Comparison of ENCODE assay signal across 18 cellular contexts in the genomic region with DNA sequence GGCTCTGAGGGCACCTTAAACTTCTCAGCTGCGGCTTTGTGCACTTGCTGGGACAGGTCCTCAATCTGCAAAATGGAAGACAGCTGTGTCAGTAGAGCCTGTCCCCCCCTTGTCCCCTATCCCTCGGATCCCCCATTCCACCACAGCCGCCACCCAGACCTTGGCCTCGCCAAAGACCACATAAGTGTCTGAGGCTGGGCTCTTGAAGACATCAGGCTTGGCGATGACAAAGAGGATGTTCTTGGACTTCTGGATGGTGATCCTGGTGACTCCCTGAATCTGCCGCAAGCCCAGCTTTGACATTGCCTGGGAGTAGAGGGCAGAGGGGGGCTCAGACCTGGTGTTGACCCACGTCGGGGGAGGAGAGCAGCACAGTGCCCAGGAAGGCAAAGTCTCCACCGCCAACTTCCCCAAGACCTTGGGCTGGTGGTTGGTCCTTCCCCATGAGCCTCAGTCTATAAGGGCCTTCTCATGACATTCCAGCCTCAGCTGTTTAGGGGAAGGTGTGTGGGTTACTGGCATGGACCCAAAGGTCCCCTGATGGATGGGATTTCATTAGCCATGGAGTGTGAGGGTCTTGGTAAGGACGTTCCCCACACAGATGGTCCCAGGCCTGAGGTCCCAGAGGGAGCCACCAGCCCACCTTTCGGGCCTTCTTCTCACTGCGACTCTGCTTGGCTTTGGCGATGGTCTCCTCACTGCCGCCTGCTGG. TPM values are rescaled to one million over a fixed set of nuclear protein-coding genes. Genes with fewer than 3 reads are reported as not detected.
DNase-seq lines count a peak whose midpoint lies in the region; ATAC-seq and TF ChIP-seq lines count a peak whose summit lies in the region.
"Had no signal": no experiment of that assay in that cellular context is flagged by ENCODE, and none has a peak within 500 bp of the region (broad histone marks: within the 10 kb centered on the region; RNA-seq: fewer than 3 reads in every experiment).

No MANE protein-coding gene starts in this region.

- no peaks in the 10 kb centered on the region for H3K9me3 ChIP-seq in CD4-positive, alpha-beta T cell (ENCODE audit: control insufficient read depth, low read length)
- no peaks in the 10 kb centered on the region for H3K9me3 ChIP-seq in CD8-positive, alpha-beta memory T cell (ENCODE audit: low read length)
- no peaks in the 10 kb centered on the region for H3K9me3 ChIP-seq in gastrocnemius medialis
- no peaks in the 10 kb centered on the region for H3K9me3 ChIP-seq in neural progenitor cell (ENCODE audit: low read depth)
- H3K9me3 ChIP-seq: ovary had no signal

- H3K36me3 ChIP-seq in CD8-positive, alpha-beta memory T cell (ENCODE audit: insufficient read depth, low read length), result peaks cover 5% of the 10 kb centered on the region
- peaks cover 0 to 14% of the 10 kb centered on the region in 2 donors for H3K36me3 ChIP-seq in gastrocnemius medialis
- no peaks in the 10 kb centered on the region for H3K36me3 ChIP-seq in neural progenitor cell
- H3K36me3 ChIP-seq: ovary had no signal

- no peak overlapping the region for H3K4me2 ChIP-seq in neural progenitor cell

- H3K27me3 ChIP-seq in CD4-positive, alpha-beta T cell (ENCODE audit: control insufficient read depth, insufficient read depth, low read length), result no peaks in the 10 kb centered on the region
- no peaks in the 10 kb centered on the region for H3K27me3 ChIP-seq in CD8-positive, alpha-beta memory T cell (ENCODE audit: insufficient read depth, low read length, poor library complexity, severe bottlenecking)
- H3K27me3 ChIP-seq in gastrocnemius medialis (no peaks in the 10 kb centered on the region), neural progenitor cell (no peaks in the 10 kb centered on the region)
- H3K27me3 ChIP-seq: ovary had no signal

- no peak overlapping the region for H3K27ac ChIP-seq in CD4-positive, alpha-beta T cell (ENCODE audit: low read depth, low read length)
- H3K27ac ChIP-seq in CD8-positive, alpha-beta memory T cell (ENCODE audit: low read depth, low read length), result no peak overlapping the region
- no peak overlapping the region for H3K27ac ChIP-seq in gastrocnemius medialis
- no peak overlapping the region for H3K27ac ChIP-seq in neural progenitor cell
- H3K27ac ChIP-seq: ovary had no signal

- intact Hi-C loops in CD4-positive, alpha-beta T cell (cut with DNase I, micrococcal nuclease), result loop anchor here (1.0 to 2.0 kb wide), 2 partner anchors 54 to 55 kb away; no protein-coding TSS in a partner anchor
- intact Hi-C loops in gastrocnemius medialis (cut with DNase I; ENCODE audit: low total_unique reads), result no loop called here

- in situ Hi-C loops in gastrocnemius medialis (cut with MboI; ENCODE audit: low sequenced_read_pairs in 4 of 4), result no loop called here

- no peaks in the 10 kb centered on the region for H3K27me3 Mint-ChIP-seq in CD4-positive, alpha-beta T cell
- H3K27me3 Mint-ChIP-seq in CD8-positive, alpha-beta memory T cell, result no peaks in the 10 kb centered on the region
- no peaks in the 10 kb centered on the region for H3K27me3 Mint-ChIP-seq in activated CD8-positive, alpha-beta T cell treated with anti-CD3 and anti-CD28 coated beads, Interleukin-2, amount 10 ng/mL, durations not matched to agents 7 days and 5 days (ENCODE audit: low read depth)
- H3K27me3 Mint-ChIP-seq in naive thymus-derived CD8-positive, alpha-beta T cell, result no peaks in the 10 kb centered on the region
- peaks cover 6% of the 10 kb centered on the region for H3K27me3 Mint-ChIP-seq in neural progenitor cell (ENCODE audit: insufficient read depth, low read depth)
- H3K27me3 Mint-ChIP-seq: activated naive CD8-positive, alpha-beta T cell treated with anti-CD3 and anti-CD28 coated beads, Interleukin-2, amount 50 U/mL, for 24 hours had no signal

- H3K27ac Mint-ChIP-seq in CD4-positive, alpha-beta T cell, result peak overlapping the region; percentile 63
- peak overlapping the region in 5 of 8 donors; percentile 45 to 90 (median 57) for H3K27ac Mint-ChIP-seq in CD8-positive, alpha-beta memory T cell
- peak overlapping the region; percentile 57 for H3K27ac Mint-ChIP-seq in activated CD8-positive, alpha-beta T cell treated with anti-CD3 and anti-CD28 coated beads, Interleukin-2, amount 10 ng/mL, durations not matched to agents 7 days and 5 days
- peak overlapping the region in 8 of 10 donors; percentile 29 to 89 (median 60) for H3K27ac Mint-ChIP-seq in naive thymus-derived CD8-positive, alpha-beta T cell
- H3K27ac Mint-ChIP-seq in neural progenitor cell, result no peak overlapping the region
- H3K27ac Mint-ChIP-seq: activated naive CD8-positive, alpha-beta T cell treated with anti-CD3 and anti-CD28 coated beads, Interleukin-2, amount 50 U/mL, for 24 hours had no signal

- H3K4me3 ChIP-seq in CD8-positive, alpha-beta memory T cell (ENCODE audit: low read length), result no peak overlapping the region
- H3K4me3 ChIP-seq in gastrocnemius medialis (no peak overlapping the region), neural progenitor cell (no peak overlapping the region)
- H3K4me3 ChIP-seq: ovary had no signal

- POLR2A ChIA-PET in CD4-positive, alpha-beta T cell (lab: Charles Lee), result interaction anchor here (1.1 to 1.6 kb wide), 2 partner anchors 54 to 119 kb away, joined by 3 to 5 read pairs; no protein-coding TSS in a partner anchor
- POLR2A ChIA-PET in CD8-positive, alpha-beta memory T cell (lab: Charles Lee), result no interaction called here
- POLR2A ChIA-PET in activated CD8-positive, alpha-beta T cell treated with anti-CD3 and anti-CD28 coated beads, Interleukin-2, amount 10 ng/mL, durations not matched to agents 7 days and 5 days (lab: Charles Lee), result interaction anchor here (0.6 to 1.2 kb wide), 4 partner anchors 10 to 107 kb away, joined by 3 to 4 read pairs (median 4); partner anchors contain the start of gene TBRG4
- POLR2A ChIA-PET in naive thymus-derived CD8-positive, alpha-beta T cell (lab: Charles Lee), result interaction anchor here (0.9 to 2.5 kb wide), 7 partner anchors 8 to 195 kb away, joined by 3 to 13 read pairs (median 4); partner anchors contain the start of genes MYO1G, NACAD, PURB and TBRG4

- H3F3A ChIP-seq in neural progenitor cell (ENCODE audit: low read depth), result no peaks in the 10 kb centered on the region

- H3K9me3 Mint-ChIP-seq in CD4-positive, alpha-beta T cell, result no peaks in the 10 kb centered on the region
- H3K9me3 Mint-ChIP-seq in CD8-positive, alpha-beta memory T cell, result no peaks in the 10 kb centered on the region
- no peaks in the 10 kb centered on the region for H3K9me3 Mint-ChIP-seq in activated CD8-positive, alpha-beta T cell treated with anti-CD3 and anti-CD28 coated beads, Interleukin-2, amount 10 ng/mL, durations not matched to agents 7 days and 5 days (ENCODE audit: insufficient read depth)
- H3K9me3 Mint-ChIP-seq in naive thymus-derived CD8-positive, alpha-beta T cell, result no peaks in the 10 kb centered on the region
- H3K9me3 Mint-ChIP-seq in neural progenitor cell, result no peaks in the 10 kb centered on the region
- H3K9me3 Mint-ChIP-seq: activated naive CD8-positive, alpha-beta T cell treated with anti-CD3 and anti-CD28 coated beads, Interleukin-2, amount 50 U/mL, for 24 hours had no signal

- no peak for ATAC-seq in CD4-positive, alpha-beta T cell (ENCODE audit: poor library complexity)
- ATAC-seq in activated CD8-positive, alpha-beta T cell treated with anti-CD3 and anti-CD28 coated beads, Interleukin-2, amount 10 ng/mL, durations not matched to agents 7 days and 5 days, result peak; percentile 45
- ATAC-seq in naive thymus-derived CD8-positive, alpha-beta T cell, result peak in 1 of 2 donors; percentile 5
- ATAC-seq in gastrocnemius medialis, result no peak

- H2AFZ ChIP-seq in neural progenitor cell (replicated peaks), result no peak overlapping the region

- H3K36me3 Mint-ChIP-seq in CD4-positive, alpha-beta T cell (ENCODE audit: low read depth), result peaks cover 13% of the 10 kb centered on the region
- H3K36me3 Mint-ChIP-seq in CD8-positive, alpha-beta memory T cell, result peaks cover 0 to 16% (median 0%) of the 10 kb centered on the region in 3 donors
- H3K36me3 Mint-ChIP-seq in activated CD8-positive, alpha-beta T cell treated with anti-CD3 and anti-CD28 coated beads, Interleukin-2, amount 10 ng/mL, durations not matched to agents 7 days and 5 days (ENCODE audit: low read depth), result peaks cover 8% of the 10 kb centered on the region
- H3K36me3 Mint-ChIP-seq in naive thymus-derived CD8-positive, alpha-beta T cell, result peaks cover 0 to 15% (median 2%) of the 10 kb centered on the region in 3 donors
- peaks cover 4% of the 10 kb centered on the region for H3K36me3 Mint-ChIP-seq in neural progenitor cell

- no peaks in the 10 kb centered on the region for H4K20me1 ChIP-seq in neural progenitor cell (ENCODE audit: low read depth)

- H3K4me1 Mint-ChIP-seq in CD4-positive, alpha-beta T cell (ENCODE audit: low read depth), result no peaks in the 10 kb centered on the region
- H3K4me1 Mint-ChIP-seq in CD8-positive, alpha-beta memory T cell, result peaks cover 0 to 15% (median 2%) of the 10 kb centered on the region in 3 donors
- peaks cover 5% of the 10 kb centered on the region for H3K4me1 Mint-ChIP-seq in activated CD8-positive, alpha-beta T cell treated with anti-CD3 and anti-CD28 coated beads, Interleukin-2, amount 10 ng/mL, durations not matched to agents 7 days and 5 days (ENCODE audit: low read depth)
- peaks cover 2 to 31% (median 15%) of the 10 kb centered on the region in 4 donors for H3K4me1 Mint-ChIP-seq in naive thymus-derived CD8-positive, alpha-beta T cell
- H3K4me1 Mint-ChIP-seq in neural progenitor cell, result peaks cover 8% of the 10 kb centered on the region
- H3K4me1 Mint-ChIP-seq: activated naive CD8-positive, alpha-beta T cell treated with anti-CD3 and anti-CD28 coated beads, Interleukin-2, amount 50 U/mL, for 24 hours had no signal

- CTCF ChIA-PET in CD4-positive, alpha-beta T cell (lab: Charles Lee), result interaction anchor here (1.4 kb wide), 2 partner anchors 29 to 55 kb away, joined by 5 read pairs; no protein-coding TSS in a partner anchor
- CTCF ChIA-PET in CD8-positive, alpha-beta memory T cell (lab: Charles Lee), result interaction anchor here (1.0 to 1.6 kb wide), 3 partner anchors 42 to 237 kb away, joined by 3 to 5 read pairs (median 3); no protein-coding TSS in a partner anchor
- CTCF ChIA-PET in activated CD8-positive, alpha-beta T cell treated with anti-CD3 and anti-CD28 coated beads, Interleukin-2, amount 10 ng/mL, durations not matched to agents 7 days and 5 days (lab: Charles Lee), result interaction anchor here (2.6 kb wide), 1 partner anchor 55 kb away, joined by 16 read pairs; no protein-coding TSS in a partner anchor

- no peaks in the 10 kb centered on the region for H3K79me2 ChIP-seq in neural progenitor cell (ENCODE audit: low read depth)

- no peak for TF ChIP-seq POLR2A in gastrocnemius medialis (IDR thresholded peaks at IDR 0.05)

- no peaks in the 10 kb centered on the region for H3K4me1 ChIP-seq in CD8-positive, alpha-beta memory T cell (ENCODE audit: insufficient read depth, low read length)
- H3K4me1 ChIP-seq in gastrocnemius medialis, result no peaks in the 10 kb centered on the region
- H3K4me1 ChIP-seq in neural progenitor cell, result no peaks in the 10 kb centered on the region

- DNase-seq in CD4-positive, alpha-beta T cell, result peak in 1 of 10 experiments; percentile 25
- DNase-seq in CD8-positive, alpha-beta memory T cell, result peak in 1 of 5 donors; percentile 31
- no peak for DNase-seq in activated CD8-positive, alpha-beta T cell treated with anti-CD3 and anti-CD28 coated beads, Interleukin-2, amount 10 ng/mL, durations not matched to agents 7 days and 5 days
- peak in 1 of 10 donors; percentile 32 for DNase-seq in naive thymus-derived CD8-positive, alpha-beta T cell
- DNase-seq in HK-2 (ENCODE audit: unreplicated experiment) (no peak), gastrocnemius medialis (no peak), neural progenitor cell (ENCODE audit: low spot score) (no peak)
- DNase-seq: activated CD8-positive, alpha-beta memory T cell treated with anti-CD3 and anti-CD28 coated beads, Interleukin-2, amount 50 U/mL, for 48 hours; activated naive CD8-positive, alpha-beta T cell treated with anti-CD3 and anti-CD28 coated beads, Interleukin-2, amount 50 U/mL, for 24 hours; effector memory CD4-positive, alpha-beta T cell; NCI-H146; NCI-H2171 treated with DMSO at 0.1 percent for 48 hours; NCI-H69; OCI-M1; SHP77 treated with DMSO at 0.1 percent for 48 hours; stimulated activated CD4-positive, alpha-beta T cell treated with anti-CD3 and anti-CD28 coated beads, Interleukin-1b, Interleukin-23, amount 100 ng/mL, for 48 hours had no signal

- TF ChIP-seq CTCF in CD4-positive, alpha-beta T cell (IDR thresholded peaks at IDR 0.05), result no peak
- TF ChIP-seq CTCF in gastrocnemius medialis (IDR thresholded peaks at IDR 0.05 in 4 of 5, conservative IDR thresholded peaks at IDR 0.05 in 1 of 5) (no peak), neural progenitor cell (IDR thresholded peaks at IDR 0.05) (no peak)

- no peak overlapping the region for H3K9ac ChIP-seq in neural progenitor cell

- H3K4me3 Mint-ChIP-seq in CD4-positive, alpha-beta T cell, result no peak overlapping the region
- H3K4me3 Mint-ChIP-seq in CD8-positive, alpha-beta memory T cell, result no peak overlapping the region
- no peak overlapping the region for H3K4me3 Mint-ChIP-seq in activated CD8-positive, alpha-beta T cell treated with anti-CD3 and anti-CD28 coated beads, Interleukin-2, amount 10 ng/mL, durations not matched to agents 7 days and 5 days
- no peak overlapping the region for H3K4me3 Mint-ChIP-seq in naive thymus-derived CD8-positive, alpha-beta T cell
- H3K4me3 Mint-ChIP-seq in neural progenitor cell, result no peak overlapping the region
- H3K4me3 Mint-ChIP-seq: activated naive CD8-positive, alpha-beta T cell treated with anti-CD3 and anti-CD28 coated beads, Interleukin-2, amount 50 U/mL, for 24 hours had no signal

RNA-seq across cellular contexts. Expression of gene NACAD, which starts 7.7 kb away (rescaled TPM):
- under 1 TPM; 0.08 to 0.14 TPM for total RNA-seq in CD4-positive, alpha-beta T cell
- 1 to 10 TPM in 1 of 2 experiments, under 1 TPM in 1; 0.82 to 1.3 TPM for total RNA-seq in CD8-positive, alpha-beta memory T cell
- 0.31 TPM for polyA plus RNA-seq in CD8-positive, alpha-beta memory T cell
- total RNA-seq in activated CD8-positive, alpha-beta T cell treated with anti-CD3 and anti-CD28 coated beads, Interleukin-2, amount 10 ng/mL, durations not matched to agents 7 days and 5 days, result under 1 TPM; 0.05 to 0.16 TPM
- under 1 TPM; 0.13 to 0.16 TPM for total RNA-seq in naive thymus-derived CD8-positive, alpha-beta T cell
- polyA plus RNA-seq in naive thymus-derived CD8-positive, alpha-beta T cell, result under 1 TPM; 0.06 to 0.15 (median 0.15) TPM
- total RNA-seq in gastrocnemius medialis (1 to 10 TPM in 2 of 4 donors, under 1 TPM in 2; 0.46 to 1.5 (median 1.1) TPM), neural progenitor cell (ENCODE audit: low replicate concordance) (0.39 and 1.5 TPM in 2 replicates)
- total RNA-seq: MCF 10A had no signal

RNA-seq across cellular contexts. Expression of gene TBRG4, which starts 30.4 kb away (rescaled TPM):
- total RNA-seq in CD4-positive, alpha-beta T cell, result 100 to 1,000 TPM; 104 to 105 TPM
- total RNA-seq in CD8-positive, alpha-beta memory T cell, result 100 to 1,000 TPM; 198 to 203 TPM
- polyA plus RNA-seq in CD8-positive, alpha-beta memory T cell, result 58.9 TPM
- total RNA-seq in activated CD8-positive, alpha-beta T cell treated with anti-CD3 and anti-CD28 coated beads, Interleukin-2, amount 10 ng/mL, durations not matched to agents 7 days and 5 days, result 100 to 1,000 TPM; 133 to 137 TPM
- 100 to 1,000 TPM; 154 to 167 TPM for total RNA-seq in naive thymus-derived CD8-positive, alpha-beta T cell
- polyA plus RNA-seq in naive thymus-derived CD8-positive, alpha-beta T cell, result 10 to 100 TPM; 51.3 to 95.7 (median 69.0) TPM
- total RNA-seq in gastrocnemius medialis (100 to 1,000 TPM in 1 of 4 donors, 10 to 100 TPM in 3; 74.3 to 105 (median 92.7) TPM), neural progenitor cell (ENCODE audit: low replicate concordance) (32.2 and 63.7 TPM in 2 replicates)
